33 cellular contexts compared by ENCODE assay signal in the genomic region with DNA sequence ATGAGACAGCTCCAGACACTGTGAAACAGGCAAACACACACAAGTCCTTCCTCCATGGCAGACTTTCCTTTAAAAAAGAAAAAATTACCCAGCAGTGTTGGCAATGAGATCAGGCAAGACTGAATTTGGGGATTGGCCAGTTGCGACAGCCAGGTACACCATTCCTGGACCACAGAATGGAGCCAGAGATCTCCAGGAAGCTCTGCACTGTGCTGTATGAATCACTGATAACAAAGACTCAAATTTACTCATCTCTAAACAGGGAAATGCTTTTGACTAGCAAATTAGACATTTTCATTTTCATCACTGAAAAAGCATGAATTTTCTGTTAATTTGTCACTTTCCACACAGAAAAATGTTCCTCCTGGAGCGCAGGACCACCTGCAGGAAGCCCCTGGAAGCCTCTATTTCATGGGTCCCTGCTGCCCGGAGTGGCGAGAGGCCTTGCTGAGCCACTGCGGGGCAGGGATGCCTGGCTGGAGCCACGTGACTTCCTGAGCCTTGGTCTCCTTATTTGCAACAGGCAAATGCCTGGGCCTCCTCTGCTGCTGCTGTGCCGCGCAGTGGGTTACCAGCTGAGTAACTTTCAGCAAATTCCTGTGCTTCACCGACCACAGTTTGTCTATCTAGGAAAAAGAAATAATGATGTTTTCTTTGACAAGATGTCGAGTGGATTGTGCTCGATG.
DNase-seq lines count a peak whose midpoint lies in the region; ATAC-seq and TF ChIP-seq lines count a peak whose summit lies in the region.
"Had no signal": no experiment of that assay in that cellular context is flagged by ENCODE, and none has a peak within 500 bp of the region (broad histone marks: within the 10 kb centered on the region; RNA-seq: fewer than 3 reads in every experiment).

No MANE protein-coding gene starts in this region.

- H3K4ac ChIP-seq in IMR-90 (ENCODE audit: low read depth, low read length), result no peak overlapping the region

- TF ChIP-seq RAD21 in IMR-90 (IDR thresholded peaks at IDR 0.05; ENCODE audit: low read length) (no peak), SK-N-SH (IDR thresholded peaks at IDR 0.05; ENCODE audit: low read length) (no peak)

- H3K9me2 ChIP-seq in SK-N-SH, result no peaks in the 10 kb centered on the region

- H3K27me3 Mint-ChIP-seq in chondrocyte (ENCODE audit: low read depth), result peaks cover 39% of the 10 kb centered on the region

- H3K79me2 ChIP-seq in smooth muscle cell (ENCODE audit: low read depth), result no peaks in the 10 kb centered on the region
- H3K79me2 ChIP-seq in SK-N-SH (ENCODE audit: insufficient read depth), result no peaks in the 10 kb centered on the region

- H4K5ac ChIP-seq in IMR-90 (ENCODE audit: low read depth, low read length), result no peak overlapping the region

- no peak overlapping the region for H3K9ac ChIP-seq in IMR-90 (ENCODE audit: low read depth, low read length)
- H3K9ac ChIP-seq in smooth muscle cell (ENCODE audit: low read depth), result no peak overlapping the region
- H3K9ac ChIP-seq in SK-N-SH, result no peak overlapping the region

- ATAC-seq in GM19438 (IDR thresholded peaks at IDR 0.05; ENCODE audit: low read depth, unreplicated experiment) (peak; percentile 89), IMR-90 (ENCODE audit: low read depth) (no peak)
- ATAC-seq: gastrocnemius medialis, left lobe of liver, Panc1, psoas muscle had no signal

- H4K91ac ChIP-seq in IMR-90 (ENCODE audit: insufficient read depth, low read depth, low read length), result no peak overlapping the region

- H2AK9ac ChIP-seq in IMR-90 (replicated peaks; ENCODE audit: low read depth, low read length, poor library complexity), result no peak overlapping the region

- intact Hi-C loops in IMR-90 (cut with micrococcal nuclease), result no loop called here

- H3K27ac Mint-ChIP-seq in chondrocyte (ENCODE audit: unreplicated experiment), result no peak overlapping the region
- H3K27ac Mint-ChIP-seq: activated naive CD4-positive, alpha-beta T cell treated with anti-CD3 and anti-CD28 coated beads, Interleukin-2, amount 50 U/mL, for 24 hours; activated T-helper 1 cell treated with anti-CD3 and anti-CD28 coated beads, Interleukin-12 subunit alpha, Interleukin-12 subunit beta, Interleukin-2, Interleukin-4 antibody, amounts not matched to agents 30 ng/mL and 10 ng/mL and 1 ng/mL, durations not matched to agents 14 hours and 24 hours and 36 hours; CD4-positive, CD25-positive, alpha-beta regulatory T cell; immature natural killer cell had no signal

- H3K79me1 ChIP-seq in IMR-90 (ENCODE audit: low read depth in 1 of 2, low read length in 2 of 2), result no peaks in the 10 kb centered on the region

- H2BK120ac ChIP-seq in IMR-90 (ENCODE audit: low read depth, low read length), result no peak overlapping the region

- H3K9me3 Mint-ChIP-seq in chondrocyte (ENCODE audit: low read depth), result no peaks in the 10 kb centered on the region
- H3K9me3 Mint-ChIP-seq: activated naive CD4-positive, alpha-beta T cell treated with anti-CD3 and anti-CD28 coated beads, Interleukin-2, amount 50 U/mL, for 24 hours; activated T-helper 1 cell treated with anti-CD3 and anti-CD28 coated beads, Interleukin-12 subunit alpha, Interleukin-12 subunit beta, Interleukin-2, Interleukin-4 antibody, amounts not matched to agents 30 ng/mL and 10 ng/mL and 1 ng/mL, durations not matched to agents 14 hours and 24 hours and 36 hours; immature natural killer cell had no signal

- H3K4me1 Mint-ChIP-seq in chondrocyte (ENCODE audit: low read depth), result peaks cover 7% of the 10 kb centered on the region

- H3F3A ChIP-seq in smooth muscle cell (ENCODE audit: low read depth) (peaks cover 5% of the 10 kb centered on the region), SK-N-SH (replicated peaks; ENCODE audit: insufficient read depth) (no peaks in the 10 kb centered on the region)

- H3K4me3 Mint-ChIP-seq in chondrocyte (ENCODE audit: unreplicated experiment), result no peak overlapping the region
- H3K4me3 Mint-ChIP-seq: activated naive CD4-positive, alpha-beta T cell treated with anti-CD3 and anti-CD28 coated beads, Interleukin-2, amount 50 U/mL, for 24 hours; activated T-helper 1 cell treated with anti-CD3 and anti-CD28 coated beads, Interleukin-12 subunit alpha, Interleukin-12 subunit beta, Interleukin-2, Interleukin-4 antibody, amounts not matched to agents 30 ng/mL and 10 ng/mL and 1 ng/mL, durations not matched to agents 14 hours and 24 hours and 36 hours; CD4-positive, CD25-positive, alpha-beta regulatory T cell; immature natural killer cell had no signal

- H3K27ac ChIP-seq in IMR-90 (ENCODE audit: insufficient read depth, low read length) (no peak overlapping the region), smooth muscle cell (ENCODE audit: low read depth) (no peak overlapping the region), SK-N-SH (ENCODE audit: low read depth in 2 of 2, low read length in 1 of 2) (no peak overlapping the region)
- H3K27ac ChIP-seq: esophagus squamous epithelium, gastrocnemius medialis, HL-60, psoas muscle, sigmoid colon, thoracic aorta, uterus had no signal

- H4K8ac ChIP-seq in IMR-90 (ENCODE audit: low read depth in 2 of 2, low read length in 2 of 2), result peak overlapping the region in 1 of 2 experiments; percentile 43; a peak in 2 of 4 replicates

- H3K27me3 ChIP-seq in IMR-90 (ENCODE audit: control insufficient read depth, insufficient read depth, low read length), result peaks cover 32% of the 10 kb centered on the region
- peaks cover 23% of the 10 kb centered on the region for H3K27me3 ChIP-seq in smooth muscle cell (ENCODE audit: low read depth)
- H3K27me3 ChIP-seq in SK-N-SH (ENCODE audit: insufficient read depth), result peaks cover 18% of the 10 kb centered on the region; the same call in 1 of the 2 replicates
- H3K27me3 ChIP-seq: uterus had no signal

- H3K4me2 ChIP-seq in IMR-90 (ENCODE audit: low read depth, low read length) (no peak overlapping the region), smooth muscle cell (peak overlapping the region; percentile 55), SK-N-SH (no peak overlapping the region)

- H2BK15ac ChIP-seq in IMR-90 (ENCODE audit: low read depth, low read length), result no peak overlapping the region

- H2BK5ac ChIP-seq in IMR-90 (ENCODE audit: low read depth, low read length, poor library complexity, severe bottlenecking), result no peak overlapping the region

- no peak overlapping the region for H3K14ac ChIP-seq in IMR-90 (replicated peaks; ENCODE audit: low read depth, low read length)

- no peak overlapping the region for H3K23ac ChIP-seq in IMR-90 (ENCODE audit: low read depth, low read length)

- POLR2A ChIA-PET in IMR-90 (lab: Charles Lee; ENCODE audit: unreplicated experiment), result no interaction called here
- POLR2A ChIA-PET in SK-N-SH (lab: Yijun Ruan, JAX), result no interaction called here

- CTCF ChIA-PET in IMR-90 (lab: Yijun Ruan, JAX), result no interaction called here
- CTCF ChIA-PET in SK-N-SH (lab: Yijun Ruan, JAX), result interaction anchor here (1.0 kb wide), 1 partner anchor 99 kb away, joined by 3 read pairs; no protein-coding TSS in a partner anchor

- no peak for TF ChIP-seq EP300 in SK-N-SH (IDR thresholded peaks at IDR 0.05; ENCODE audit: borderline replicate concordance in 1 of 2, low read depth in 1 of 2, low read length in 1 of 2)

- in situ Hi-C loops in IMR-90 (cut with MboI; ENCODE audit: low sequenced_read_pairs), result no loop called here

- H2BK20ac ChIP-seq in IMR-90 (ENCODE audit: low read depth, low read length), result no peak overlapping the region

- no peaks in the 10 kb centered on the region for H3K9me1 ChIP-seq in IMR-90 (ENCODE audit: insufficient read depth, low read length)

- H3K9me3 ChIP-seq in IMR-90 (ENCODE audit: control insufficient read depth, insufficient read depth, low read length), result 0 out of 2 replicates have a peak, but pooled peaks cover 2% of the 10 kb centered on the region
- no peaks in the 10 kb centered on the region for H3K9me3 ChIP-seq in smooth muscle cell (replicated peaks; ENCODE audit: low read depth)
- no peaks in the 10 kb centered on the region for H3K9me3 ChIP-seq in SK-N-SH
- H3K9me3 ChIP-seq: esophagus squamous epithelium, gastrocnemius medialis, psoas muscle, thoracic aorta, uterus had no signal

- TF ChIP-seq CTCF in IMR-90 (conservative IDR thresholded peaks at IDR 0.05; ENCODE audit: low read depth, low read length) (no peak), choroid plexus epithelial cell (conservative IDR thresholded peaks at IDR 0.05; ENCODE audit: low read depth, low read length) (no peak), smooth muscle cell (IDR thresholded peaks at IDR 0.05; ENCODE audit: borderline replicate concordance, insufficient read depth, poor library complexity, severe bottlenecking) (no peak), chondrocyte (IDR thresholded peaks at IDR 0.05) (no peak), SK-N-SH (IDR thresholded peaks at IDR 0.05) (no peak)

- no peak overlapping the region for H3K4me3 ChIP-seq in IMR-90 (ENCODE audit: insufficient read depth, low read depth, low read length)
- H3K4me3 ChIP-seq in choroid plexus epithelial cell (ENCODE audit: low read depth, low read length), result no peak overlapping the region
- H3K4me3 ChIP-seq in smooth muscle cell, result no peak overlapping the region
- H3K4me3 ChIP-seq in SK-N-SH (ENCODE audit: low read depth in 2 of 2, low read length in 1 of 2), result no peak overlapping the region
- H3K4me3 ChIP-seq: esophagus squamous epithelium, gastrocnemius medialis, psoas muscle, sigmoid colon, thoracic aorta, uterus had no signal

- no CpG with 5 or more reads among the region's 11 CpGs for WGBS in IMR-90 (ENCODE audit: extremely low coverage in 2 of 2, insufficient read length in 1 of 2), 2 experiments
- 55% methylated on average over 11 of the region's 11 CpGs for WGBS in smooth muscle cell (ENCODE audit: low lambda C conversion rate)
- 89% methylated on average over 11 of the region's 11 CpGs for WGBS in SK-N-SH (ENCODE audit: low lambda C conversion rate)

- H4K20me1 ChIP-seq in IMR-90 (ENCODE audit: insufficient read depth, low read length) (no peaks in the 10 kb centered on the region), smooth muscle cell (ENCODE audit: low read depth) (no peaks in the 10 kb centered on the region), SK-N-SH (ENCODE audit: insufficient read depth) (no peaks in the 10 kb centered on the region)

- TF ChIP-seq POLR2A in IMR-90 (IDR thresholded peaks at IDR 0.05; ENCODE audit: low read depth, low read length), result no peak

- H2AK5ac ChIP-seq in IMR-90 (ENCODE audit: low read depth, low read length), result no peak overlapping the region

- BruUV-seq in IMR-90 (replicated peaks; lab: Mats Ljungman, UMichigan), result no TSS peak

- H2AFZ ChIP-seq in IMR-90 (replicated peaks; ENCODE audit: low read length, poor library complexity), result peak overlapping the region; percentile 54
- H2AFZ ChIP-seq in smooth muscle cell (ENCODE audit: low read depth), result peak overlapping the region; percentile 32
- H2AFZ ChIP-seq in SK-N-SH (ENCODE audit: low read depth), result no peak overlapping the region

- H3K36me3 Mint-ChIP-seq in chondrocyte (ENCODE audit: low read depth), result no peaks in the 10 kb centered on the region
- H3K36me3 Mint-ChIP-seq: activated naive CD4-positive, alpha-beta T cell treated with anti-CD3 and anti-CD28 coated beads, Interleukin-2, amount 50 U/mL, for 24 hours; CD4-positive, CD25-positive, alpha-beta regulatory T cell had no signal

- H3K36me3 ChIP-seq in IMR-90 (ENCODE audit: control insufficient read depth, insufficient read depth, low read length) (no peaks in the 10 kb centered on the region), smooth muscle cell (ENCODE audit: low read depth) (no peaks in the 10 kb centered on the region), SK-N-SH (replicated peaks in 1 of 2; ENCODE audit: control insufficient read depth in 1 of 2, insufficient read depth in 2 of 2, low read length in 1 of 2) (no peaks in the 10 kb centered on the region)
- H3K36me3 ChIP-seq: esophagus squamous epithelium, gastrocnemius medialis, sigmoid colon, thoracic aorta, uterus had no signal

- no peaks in the 10 kb centered on the region; the same call in 1 of the 2 replicates for H3K4me1 ChIP-seq in IMR-90 (ENCODE audit: control insufficient read depth, insufficient read depth, low read length)
- H3K4me1 ChIP-seq in smooth muscle cell (ENCODE audit: low read depth), result no peaks in the 10 kb centered on the region
- H3K4me1 ChIP-seq in SK-N-SH (ENCODE audit: control insufficient read depth in 1 of 2, insufficient read depth in 2 of 2, low read depth in 1 of 2, low read length in 1 of 2), result no peaks in the 10 kb centered on the region; a peak in 1 of 4 replicates
- H3K4me1 ChIP-seq: gastrocnemius medialis, psoas muscle had no signal

- H3K56ac ChIP-seq in IMR-90 (ENCODE audit: extremely low read depth, insufficient read depth, low read length), result no peak overlapping the region

- H3K18ac ChIP-seq in IMR-90 (ENCODE audit: low read depth, low read length), result no peak overlapping the region

- dilution Hi-C loops in IMR-90 (cut with HindIII; ENCODE audit: low sequenced_read_pairs, unreplicated experiment), result no loop called here

- DNase-seq in IMR-90, result no peak
- DNase-seq in choroid plexus epithelial cell (ENCODE audit: low read depth), result peak; percentile 61
- DNase-seq in smooth muscle cell (lab: John Stamatoyannopoulos, UW; ENCODE audit: unreplicated experiment), result no peak
- DNase-seq in nucleus accumbens (lab: John Stamatoyannopoulos, UW), result no peak
- no peak for DNase-seq in chondrocyte (ENCODE audit: low spot score)
- DNase-seq in SK-N-SH, result no peak
- DNase-seq: activated CD4-positive, alpha-beta T cell treated with anti-CD3 and anti-CD28 coated beads, Interleukin-2, amount 50 U/mL, for 4 hours; anterior cingulate cortex; CD4-positive, CD25-positive, alpha-beta regulatory T cell; central memory CD4-positive, alpha-beta T cell; dermis blood vessel endothelial cell; esophagus squamous epithelium; gastrocnemius medialis; hippocampal formation; immature natural killer cell; mesendoderm; NCI-H1092; NCI-H187 treated with DMSO at 0.1 percent for 48 hours; NCI-H2171 treated with DMSO at 0.1 percent for 48 hours; psoas muscle; SHP77 treated with DMSO at 0.1 percent for 48 hours; sigmoid colon; stimulated activated CD4-positive, alpha-beta T cell treated with anti-CD3 and anti-CD28 coated beads, Interleukin-15, amount 100 ng/mL, for 24 hours; stimulated activated naive CD4-positive, alpha-beta T cell; T1000; uterus had no signal
